15 cellular contexts compared by ENCODE assay signal in the genomic region with DNA sequence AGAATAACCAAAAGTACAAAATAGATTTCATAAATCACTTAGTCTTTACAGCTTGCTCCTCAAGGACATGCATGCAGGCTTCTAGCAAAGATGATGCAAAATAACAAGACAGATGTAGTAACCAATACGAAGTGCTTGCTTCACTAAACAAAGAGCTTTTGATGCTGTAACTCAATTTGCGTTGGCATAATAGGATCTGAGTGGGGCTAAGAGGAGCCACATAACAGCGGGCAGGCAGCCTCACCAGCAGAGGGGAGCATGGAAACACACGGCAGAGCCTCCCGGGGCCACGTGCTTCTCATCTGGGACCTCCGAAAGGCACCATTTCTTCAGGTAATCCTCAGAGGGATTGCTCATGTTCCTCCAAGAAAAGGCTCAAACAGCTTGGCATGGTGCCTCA.
A peak's percentile ranks its signal among the peaks of the same experiment; 100 is the strongest.
DNase-seq lines count a peak whose midpoint lies in the region; ATAC-seq, FAIRE-seq and TF ChIP-seq lines count a peak whose summit lies in the region.
"Had no signal": no experiment of that assay in that cellular context is flagged by ENCODE, and none has a peak within 500 bp of the region (broad histone marks: within the 10 kb centered on the region; RNA-seq: fewer than 3 reads in every experiment).

No MANE protein-coding gene starts in this region.

- no peak overlapping the region for H3K9ac ChIP-seq in kidney (ENCODE audit: low read length in 2 of 2)

- H3K36me3 ChIP-seq in H7 (replicated peaks; ENCODE audit: control insufficient read depth, insufficient read depth, low read length), result no peaks in the 10 kb centered on the region
- no peaks in the 10 kb centered on the region for H3K36me3 ChIP-seq in kidney (ENCODE audit: control insufficient read depth in 1 of 2, insufficient read depth in 2 of 2, low read length in 2 of 2)

- no peaks in the 10 kb centered on the region for H3K9me3 ChIP-seq in kidney (ENCODE audit: control insufficient read depth in 1 of 2, low read length in 2 of 2)

- peaks cover 35% of the 10 kb centered on the region for H3K27me3 Mint-ChIP-seq in progenitor cell of endocrine pancreas

- no peak overlapping the region for H3K4me3 ChIP-seq in H7 (ENCODE audit: insufficient read depth, low read depth, low read length)
- no peak overlapping the region for H3K4me3 ChIP-seq in kidney (ENCODE audit: low read length in 2 of 2)

- no peak for FAIRE-seq in kidney (lab: Jason Lieb, UNC)
- FAIRE-seq: GM12892 had no signal

- TF ChIP-seq CTCF in kidney (IDR thresholded peaks at IDR 0.05; ENCODE audit: borderline replicate concordance, extremely low read depth, insufficient read depth) (no peak), progenitor cell of endocrine pancreas (IDR thresholded peaks at IDR 0.05; ENCODE audit: unreplicated experiment) (no peak)

- no peak overlapping the region for H3K27ac Mint-ChIP-seq in progenitor cell of endocrine pancreas

- ATAC-seq in HG03457 (IDR thresholded peaks at IDR 0.05; ENCODE audit: unreplicated experiment), result no peak

- no peaks in the 10 kb centered on the region for H3K9me3 Mint-ChIP-seq in progenitor cell of endocrine pancreas (ENCODE audit: low read depth)

- H3K4me3 Mint-ChIP-seq in progenitor cell of endocrine pancreas (ENCODE audit: low read depth), result no peak overlapping the region

- no peaks in the 10 kb centered on the region for H3K36me3 Mint-ChIP-seq in progenitor cell of endocrine pancreas (ENCODE audit: insufficient read depth)

- H3K27me3 ChIP-seq in H7 (ENCODE audit: control insufficient read depth, insufficient read depth, low read length), result no peaks in the 10 kb centered on the region

- DNase-seq in NCI-H1436 (lab: John Stamatoyannopoulos, UW), result peak; percentile 11
- no peak for DNase-seq in NCI-H1436 treated with DMSO at 0.1 percent for 48 hours (lab: John Stamatoyannopoulos, UW)
- peak; percentile 49 for DNase-seq in H7
- DNase-seq in NCI-H82 (lab: John Stamatoyannopoulos, UW), result peak; percentile 95
- peak; percentile 18 for DNase-seq in kidney
- no peak for DNase-seq in putamen (ENCODE audit: low spot score)
- no peak for DNase-seq in progenitor cell of endocrine pancreas (ENCODE audit: low spot score, unreplicated experiment)
- DNase-seq: DMS153, HCEC 1CT, MV-4-11, NCI-H146, NCI-H2107, SHP77 had no signal

- peaks cover 31% of the 10 kb centered on the region for H3K4me1 Mint-ChIP-seq in progenitor cell of endocrine pancreas (ENCODE audit: low read depth)

- H3K4me1 ChIP-seq in kidney (ENCODE audit: control insufficient read depth in 1 of 2, insufficient read depth in 1 of 2, low read depth in 1 of 2, low read length in 2 of 2), result peaks cover 25 to 37% of the 10 kb centered on the region in 2 donors

- intact Hi-C loops in kidney (cut with DNase I), result no loop called here

- no peak overlapping the region for H3K27ac ChIP-seq in kidney (ENCODE audit: low read depth in 2 of 2, low read length in 2 of 2)

Comparison
In these comparisons a context has a peak if more than half of its experiments do, and no peak if none do; other contexts are left out.
1. DNase-seq: peak in NCI-H1436 (single experiment), H7 (single experiment), NCI-H82 (single experiment) and kidney (single experiment); none in NCI-H1436 treated with DMSO at 0.1 percent for 48 hours (single experiment), putamen (single experiment) and progenitor cell of endocrine pancreas (single experiment).